8 cellular contexts compared by ENCODE assay signal in genomic region chr11:65471410-65471762, GRCh38. TPM values are rescaled to one million over a fixed set of nuclear protein-coding genes. Genes with fewer than 3 reads are reported as not detected.
DNase-seq lines count a peak whose midpoint lies in the region; ATAC-seq and TF ChIP-seq lines count a peak whose summit lies in the region.

No MANE protein-coding gene starts in this region.

- peak; percentile 30 to 71 for DNase-seq in NCI-H524 (lab: John Stamatoyannopoulos, UW)
- DNase-seq in NCI-H524 treated with DMSO at 0.1 percent for 48 hours (lab: John Stamatoyannopoulos, UW): no peak
- peak; percentile 62 to 68 for DNase-seq in Kasumi-1 (lab: John Stamatoyannopoulos, UW)
- DNase-seq in activated CD8-positive, alpha-beta memory T cell treated with anti-CD3 and anti-CD28 coated beads, Interleukin-2, amount 50 U/mL, for 48 hours: peak; percentile 68
- DNase-seq in foreskin fibroblast: peak; percentile 62 to 78
- DNase-seq in omental fat pad (ENCODE audit: low spot score): no peak
- no peak for DNase-seq in stimulated activated CD8-positive, alpha-beta memory T cell treated with anti-CD3 and anti-CD28 coated beads, Interleukin-4, amount 100 ng/mL, for 48 hours
- no peak for DNase-seq in GM19240 (ENCODE audit: insufficient read length, low spot score)

- H3K4me3 ChIP-seq in foreskin fibroblast (ENCODE audit: low read depth in 1 of 2, low read length in 2 of 2): peak overlapping the region in 1 of 2 donors; percentile 12

- ATAC-seq in omental fat pad (ENCODE audit: low FRiP score): peak; percentile 33

- peak; percentile 40 for TF ChIP-seq CTCF in foreskin fibroblast (IDR thresholded peaks at IDR 0.05; ENCODE audit: low read depth, low read length)
- TF ChIP-seq CTCF in omental fat pad (IDR thresholded peaks at IDR 0.05): no peak

RNA-seq across cellular contexts. Expression of gene MALAT1, which starts 27.5 kb away (rescaled TPM):
- over 10,000 TPM; 11,614 to 21,764 (median 16,063) TPM for total RNA-seq in omental fat pad

RNA-seq across cellular contexts. Expression of gene NEAT1, which starts 48.8 kb away (rescaled TPM):
- 1,000 to 10,000 TPM in 1 of 4 donors, 100 to 1,000 TPM in 3; 447 to 1,169 (median 678) TPM for total RNA-seq in omental fat pad

RNA-seq across cellular contexts. Expression of gene SCYL1, which starts 53.5 kb away (rescaled TPM):
- total RNA-seq in omental fat pad: 100 to 1,000 TPM in 1 of 4 donors, 10 to 100 TPM in 3; 75.4 to 105 (median 88.8) TPM

Comparison
In these comparisons a context has a peak if more than half of its experiments do, and no peak if none do; other contexts are left out.
1. DNase-seq: peak in NCI-H524 (2 of 2), Kasumi-1 (2 of 2), activated CD8-positive, alpha-beta memory T cell treated with anti-CD3 and anti-CD28 coated beads, Interleukin-2, amount 50 U/mL, for 48 hours (single experiment) and foreskin fibroblast (2 of 2); none in NCI-H524 treated with DMSO at 0.1 percent for 48 hours (single experiment), omental fat pad (single experiment), stimulated activated CD8-positive, alpha-beta memory T cell treated with anti-CD3 and anti-CD28 coated beads, Interleukin-4, amount 100 ng/mL, for 48 hours (single experiment) and GM19240 (single experiment).